ENCODE assay signal across 15 cellular contexts in genomic region chr12:11666651-11667050, GRCh38. TPM values are rescaled to one million over a fixed set of nuclear protein-coding genes. Genes with fewer than 3 reads are reported as not detected.
A peak's percentile ranks its signal among the peaks of the same experiment; 100 is the strongest.
DNase-seq lines count a peak whose midpoint lies in the region; ATAC-seq and TF ChIP-seq lines count a peak whose summit lies in the region.
"Had no signal": no experiment of that assay in that cellular context is flagged by ENCODE, and none has a peak within 500 bp of the region (broad histone marks: within the 10 kb centered on the region; RNA-seq: fewer than 3 reads in every experiment).

No MANE protein-coding gene starts in this region.

- no peak overlapping the region for H2AK5ac ChIP-seq in H9 (ENCODE audit: insufficient read length, low read length)

- WGBS in H9 (ENCODE audit: extremely low coverage, insufficient read length, low lambda C conversion rate), result no CpG with 5 or more reads among the region's 9 CpGs
- 51 to 69% methylated on average over 8 to 9 of the region's 9 CpGs for WGBS in endodermal cell (ENCODE audit: insufficient coverage in 1 of 2, insufficient read length in 1 of 2), 2 experiments
- WGBS in mesodermal cell (ENCODE audit: insufficient coverage in 2 of 2), 2 experiments, result 46 to 53% methylated on average over 7 to 8 of the region's 9 CpGs
- WGBS in upper lobe of left lung, 2 donors, result 74 to 84% methylated on average over 6 to 9 of the region's 9 CpGs
- WGBS in stomach, 5 donors, result 82 to 90% (median 87%) methylated on average over 8 to 9 of the region's 9 CpGs

- H3K4me3 ChIP-seq in endodermal cell (ENCODE audit: low read length) (no peak overlapping the region), mesodermal cell (ENCODE audit: extremely low read depth, insufficient read depth, low read length, poor library complexity, severe bottlenecking) (no peak overlapping the region), upper lobe of left lung (no peak overlapping the region), stomach (no peak overlapping the region)
- H3K4me3 ChIP-seq: HAP-1, SK-N-MC had no signal

- H3K14ac ChIP-seq in H9 (ENCODE audit: insufficient read depth, low read length), result no peak overlapping the region; the same call in 1 of the 2 replicates

- H2BK20ac ChIP-seq in H9 (ENCODE audit: low read depth, low read length, poor library complexity, severe bottlenecking), result no peak overlapping the region

- H2BK12ac ChIP-seq in H9 (ENCODE audit: insufficient read length, low read depth, low read length), result no peak overlapping the region

- intact Hi-C loops in stomach (cut with DNase I; ENCODE audit: low total_unique reads), result no loop called here

- no peaks in the 10 kb centered on the region for H3K23me2 ChIP-seq in H9 (ENCODE audit: insufficient read length, low read depth, low read length, poor library complexity, severe bottlenecking)

- no peak overlapping the region for H3T11ph ChIP-seq in H9 (ENCODE audit: low read length)

- H3K27ac Mint-ChIP-seq in H9, result 0 out of 7 replicates have a peak overlapping the region, but pooled peaks of 1 of the 3 experiments have one; percentile 28
- H3K27ac Mint-ChIP-seq in endodermal cell, result peak overlapping the region; percentile 8

- TF ChIP-seq CTCF in H9 (conservative IDR thresholded peaks at IDR 0.05) (no peak), endodermal cell (conservative IDR thresholded peaks at IDR 0.05) (peak; percentile 46), upper lobe of left lung (IDR thresholded peaks at IDR 0.05) (no peak), stomach (IDR thresholded peaks at IDR 0.05) (no peak)

- peak overlapping the region in 1 of 2 experiments; percentile 7; a peak in 2 of 5 replicates for H3K4me3 Mint-ChIP-seq in H9
- H3K4me3 Mint-ChIP-seq in endodermal cell, result no peak overlapping the region

- no peaks in the 10 kb centered on the region for H4K20me1 ChIP-seq in H9 (ENCODE audit: control insufficient read depth, insufficient read depth, insufficient read length)

- no peak overlapping the region for H3K56ac ChIP-seq in H9 (ENCODE audit: insufficient read length, low read depth, low read length)

- H3K4ac ChIP-seq in H9 (ENCODE audit: low read depth, low read length), result no peak overlapping the region

- no peak overlapping the region for H3K4me2 ChIP-seq in H9 (ENCODE audit: insufficient read depth, insufficient read length, low read length)

- peaks cover 48 to 53% of the 10 kb centered on the region in 2 experiments for H3K4me1 Mint-ChIP-seq in H9
- peaks cover 33% of the 10 kb centered on the region for H3K4me1 Mint-ChIP-seq in endodermal cell

- no peaks in the 10 kb centered on the region for H3K27me3 ChIP-seq in H9 (ENCODE audit: insufficient read depth, low read length)
- peaks cover 29% of the 10 kb centered on the region for H3K27me3 ChIP-seq in endodermal cell (ENCODE audit: control insufficient read depth, insufficient read depth, low read length, poor library complexity, severe bottlenecking)
- H3K27me3 ChIP-seq in upper lobe of left lung, result no peaks in the 10 kb centered on the region
- no peaks in the 10 kb centered on the region for H3K27me3 ChIP-seq in stomach

- H3K36me3 ChIP-seq in endodermal cell (ENCODE audit: control insufficient read depth, insufficient read depth, low read length), result no peaks in the 10 kb centered on the region
- peaks cover 31% of the 10 kb centered on the region for H3K36me3 ChIP-seq in mesodermal cell (ENCODE audit: control insufficient read depth, insufficient read depth, low read length)
- peaks cover 0 to 1% (median 0%) of the 10 kb centered on the region in 4 donors for H3K36me3 ChIP-seq in upper lobe of left lung
- H3K36me3 ChIP-seq in stomach, result peaks cover 0 to 4% (median 0%) of the 10 kb centered on the region in 4 donors
- H3K36me3 ChIP-seq: HAP-1 had no signal

- no peak for ATAC-seq in upper lobe of left lung (ENCODE audit: low FRiP score in 2 of 2)
- ATAC-seq: PC-3, Right ventricle myocardium inferior had no signal

- H2BK120ac ChIP-seq in H9 (ENCODE audit: low read depth, low read length, poor library complexity, severe bottlenecking), result no peak overlapping the region

- no peak overlapping the region for H4K8ac ChIP-seq in H9 (replicated peaks; ENCODE audit: insufficient read length, low read depth, low read length)

- H3K36me3 Mint-ChIP-seq in H9 (ENCODE audit: insufficient read depth in 1 of 3, low read depth in 3 of 3), result peaks cover 1 to 5% (median 2%) of the 10 kb centered on the region in 3 experiments; a peak in 2 of 7 replicates
- H3K36me3 Mint-ChIP-seq in endodermal cell (ENCODE audit: low read depth), result peaks cover 5% of the 10 kb centered on the region

- H2BK15ac ChIP-seq in H9 (ENCODE audit: low read depth, low read length), result no peak overlapping the region

- H2AFZ ChIP-seq in H9 (ENCODE audit: low read length), result no peak overlapping the region

- H3K27ac ChIP-seq in H9 (ENCODE audit: insufficient read length, low read depth, low read length) (no peak overlapping the region), endodermal cell (ENCODE audit: low read depth, low read length) (no peak overlapping the region), mesodermal cell (ENCODE audit: low read depth, low read length, severe bottlenecking) (peak overlapping the region; percentile 16), upper lobe of left lung (peak overlapping the region in 3 of 4 donors; percentile 24 to 68 (median 34)), stomach (no peak overlapping the region)
- H3K27ac ChIP-seq: SK-N-MC had no signal

- TF ChIP-seq EP300 in upper lobe of left lung (IDR thresholded peaks at IDR 0.05) (no peak), stomach (IDR thresholded peaks at IDR 0.05) (no peak)

- H3K4me1 ChIP-seq in H9 (ENCODE audit: insufficient read depth, low read length) (peaks cover 18% of the 10 kb centered on the region; the same call in 1 of the 2 replicates), endodermal cell (ENCODE audit: control insufficient read depth, insufficient read depth, low read length) (peaks cover under 1% of the 10 kb centered on the region), mesodermal cell (ENCODE audit: control insufficient read depth, insufficient read depth, low read length, poor library complexity, severe bottlenecking) (peaks cover 20% of the 10 kb centered on the region), upper lobe of left lung (peaks cover 30 to 51% (median 50%) of the 10 kb centered on the region in 4 donors), stomach (peaks cover 18 to 74% (median 43%) of the 10 kb centered on the region in 4 donors)
- H3K4me1 ChIP-seq: HAP-1 had no signal

- H4K5ac ChIP-seq in H9 (ENCODE audit: insufficient read length, low read depth, low read length), result no peak overlapping the region

- no peak overlapping the region for H3K9ac ChIP-seq in H9 (ENCODE audit: extremely low read depth, insufficient read length, low read length)
- no peak overlapping the region for H3K9ac ChIP-seq in endodermal cell (ENCODE audit: extremely low read depth, low read length, poor library complexity, severe bottlenecking)

- no peak overlapping the region for H2BK5ac ChIP-seq in H9 (ENCODE audit: insufficient read length, low read length)

- DNase-seq in H9, result peak; percentile 66
- DNase-seq in endodermal cell, result peak; percentile 80
- DNase-seq in upper lobe of left lung, result peak in 1 of 2 donors; percentile 9
- DNase-seq in NCI-H82 (lab: John Stamatoyannopoulos, UW), result no peak
- DNase-seq in NCI-H2029 (lab: John Stamatoyannopoulos, UW), result no peak
- DNase-seq in stomach, result no peak
- DNase-seq: NCI-H1436 treated with DMSO at 0.1 percent for 48 hours, NCI-H226, NCI-H526, PC-3 had no signal

- H3K79me2 ChIP-seq in H9 (ENCODE audit: insufficient read depth, low read length), result peaks cover 4% of the 10 kb centered on the region; the same call in 1 of the 2 replicates

- TF ChIP-seq POLR2A in upper lobe of left lung (IDR thresholded peaks at IDR 0.05) (no peak), stomach (IDR thresholded peaks at IDR 0.05) (no peak)

- H3K27me3 Mint-ChIP-seq in H9 (ENCODE audit: low read depth), result no peaks in the 10 kb centered on the region; the same call in 1 of the 2 replicates
- H3K27me3 Mint-ChIP-seq in endodermal cell (ENCODE audit: insufficient read depth), result peaks cover 5% of the 10 kb centered on the region
- H3K27me3 Mint-ChIP-seq: IgD-negative memory B cell had no signal

- H3K79me1 ChIP-seq in H9 (ENCODE audit: insufficient read depth, low read depth, low read length, poor library complexity, severe bottlenecking), result no peaks in the 10 kb centered on the region

- H3K9me3 Mint-ChIP-seq in H9, result no peaks in the 10 kb centered on the region
- no peaks in the 10 kb centered on the region for H3K9me3 Mint-ChIP-seq in endodermal cell
- H3K9me3 Mint-ChIP-seq: IgD-negative memory B cell had no signal

- no peak overlapping the region for H4K91ac ChIP-seq in H9 (ENCODE audit: insufficient read length, low read depth, low read length)

- H3K18ac ChIP-seq in H9 (ENCODE audit: insufficient read length, low read depth, low read length), result no peak overlapping the region

- H3K23ac ChIP-seq in H9 (ENCODE audit: insufficient read length, low read depth, low read length), result no peak overlapping the region

- H3K9me3 ChIP-seq in H9 (ENCODE audit: control insufficient read depth, low read depth, low read length) (no peaks in the 10 kb centered on the region), endodermal cell (ENCODE audit: control insufficient read depth, low read length) (no peaks in the 10 kb centered on the region), mesodermal cell (ENCODE audit: control insufficient read depth, low read length) (no peaks in the 10 kb centered on the region), upper lobe of left lung (no peaks in the 10 kb centered on the region), stomach (no peaks in the 10 kb centered on the region)
- H3K9me3 ChIP-seq: HAP-1 had no signal

RNA-seq across cellular contexts. Expression of gene ETV6, which starts 17.2 kb away (rescaled TPM):
- total RNA-seq in H9 (2021) (25.2 and 28.7 TPM in 2 replicates), endodermal cell (10 to 100 TPM in 1 of 2 donors, 1 to 10 TPM in 1; 9.3 to 22.1 TPM), upper lobe of left lung (10 to 100 TPM; 22.2 to 93.2 (median 37.5) TPM), stomach (10 to 100 TPM; 11.6 to 60.3 (median 19.1) TPM)
- polyA plus RNA-seq in endodermal cell (2013, experiment 1 of 2), result 7.5 TPM
- polyA plus RNA-seq in endodermal cell (2013, experiment 2 of 2), result 7.7 TPM
- 13.9 TPM for polyA plus RNA-seq in mesodermal cell (2013, experiment 1 of 2)
- 11.2 TPM for polyA plus RNA-seq in mesodermal cell (2013, experiment 2 of 2)
- 1 to 10 TPM; 4.1 to 7.3 (median 4.4) TPM for polyA plus RNA-seq in stomach

Comparison
In these comparisons a context has a peak if more than half of its experiments do, and no peak if none do; other contexts are left out.
1. DNase-seq: peak in H9 (single experiment) and endodermal cell (single experiment); none in NCI-H82 (single experiment), NCI-H2029 (single experiment) and stomach (single experiment).
2. H3K27ac ChIP-seq: peak in mesodermal cell (single experiment) and upper lobe of left lung (3 of 4); none in H9 (single experiment), endodermal cell (single experiment) and stomach (0 of 5).